ENCODE assay signal across 16 cellular contexts in genomic region chr11:17649696-17650600, GRCh38.
DNase-seq lines count a peak whose midpoint lies in the region; ATAC-seq, FAIRE-seq and TF ChIP-seq lines count a peak whose summit lies in the region.
"Had no signal": no experiment of that assay in that cellular context is flagged by ENCODE, and none has a peak within 500 bp of the region (broad histone marks: within the 10 kb centered on the region; RNA-seq: fewer than 3 reads in every experiment).

No MANE protein-coding gene starts in this region.

- TF ChIP-seq POLR2A in HepG2 (IDR thresholded peaks at IDR 0.05; ENCODE audit: insufficient read depth in 1 of 2, low read depth in 2 of 2, low read length in 2 of 2) (no peak), right lobe of liver (IDR thresholded peaks at IDR 0.05) (no peak), prostate gland (IDR thresholded peaks at IDR 0.05) (no peak)

- BruUV-seq in HepG2 (replicated peaks; lab: Mats Ljungman, UMichigan): no TSS peak

- in situ Hi-C loops in HepG2 (cut with HindIII; ENCODE audit: extremely low pct_ligation_motif_present, low pct_unique_long_range_greater_than_20kb): no loop called here

- intact Hi-C loops in HepG2 (cut with micrococcal nuclease; ENCODE audit: unreplicated experiment): no loop called here
- intact Hi-C loops in right lobe of liver (cut with DNase I): no loop called here
- intact Hi-C loops in prostate gland (cut with DNase I): no loop called here
- intact Hi-C loops in heart right ventricle (cut with DNase I): no loop called here

- H4K20me1 ChIP-seq in HepG2 (ENCODE audit: insufficient read depth, low read length): no peaks in the 10 kb centered on the region

- 16% methylated on average over 12 of the region's 12 CpGs for WGBS in HepG2 (ENCODE audit: low lambda C conversion rate)
- WGBS in right lobe of liver (ENCODE audit: insufficient coverage, low coverage, low lambda C conversion rate, missing lambda C conversion rate): 18% methylated on average over 9 of the region's 12 CpGs
- 17% methylated on average over 12 of the region's 12 CpGs for WGBS in prostate gland
- WGBS in heart right ventricle, 2 donors: 25 to 33% methylated on average over 12 of the region's 12 CpGs

- H3K27me3 ChIP-seq in HepG2 (ENCODE audit: control insufficient read depth in 1 of 2, insufficient read depth in 2 of 2, low read length in 2 of 2) (peaks cover 3 to 49% of the 10 kb centered on the region in 2 experiments; a peak in 4 of 5 replicates), right lobe of liver (no peaks in the 10 kb centered on the region), RWPE2 (ENCODE audit: insufficient read depth, poor library complexity, severe bottlenecking) (no peaks in the 10 kb centered on the region), prostate gland (replicated peaks; ENCODE audit: insufficient read depth) (peaks cover 3% of the 10 kb centered on the region), heart right ventricle (peaks cover 0 to 42% (median 21%) of the 10 kb centered on the region in 7 donors)

- FAIRE-seq in HepG2 (lab: Jason Lieb, UNC): no peak
- FAIRE-seq: A549 had no signal

- no peaks in the 10 kb centered on the region for H3K9me3 ChIP-seq in HepG2 (ENCODE audit: low read length)
- no peaks in the 10 kb centered on the region for H3K9me3 ChIP-seq in right lobe of liver
- no peaks in the 10 kb centered on the region for H3K9me3 ChIP-seq in RWPE2 (ENCODE audit: severe bottlenecking)
- no peaks in the 10 kb centered on the region for H3K9me3 ChIP-seq in prostate gland
- H3K9me3 ChIP-seq in heart right ventricle: peaks cover 0 to 24% (median 0%) of the 10 kb centered on the region in 11 donors
- H3K9me3 ChIP-seq: SJSA1 had no signal

- no peak overlapping the region for H2AFZ ChIP-seq in HepG2 (ENCODE audit: low read length)

- CTCF ChIA-PET in HepG2 (lab: Yijun Ruan, JAX; ENCODE audit: low intra/inter-chr PET ratio, low total read pairs): no interaction called here

- H3K9ac ChIP-seq in HepG2 (ENCODE audit: insufficient read depth, low read depth, low read length): no peak overlapping the region

- TF ChIP-seq EP300 in HepG2 (IDR thresholded peaks at IDR 0.05; ENCODE audit: low read depth in 2 of 2, low read length in 2 of 2) (no peak), HepG2 (CRISPR knock-in tag; IDR thresholded peaks at IDR 0.05; ENCODE audit: borderline replicate concordance) (no peak)

- no peak overlapping the region for H3K4me3 ChIP-seq in HepG2 (replicated peaks in 1 of 3; ENCODE audit: insufficient read depth in 1 of 3, low read depth in 2 of 3, low read length in 3 of 3)
- H3K4me3 ChIP-seq in right lobe of liver: no peak overlapping the region
- H3K4me3 ChIP-seq in RWPE2 (ENCODE audit: severe bottlenecking): no peak overlapping the region
- no peak overlapping the region for H3K4me3 ChIP-seq in prostate gland
- no peak overlapping the region for H3K4me3 ChIP-seq in heart right ventricle
- H3K4me3 ChIP-seq: A549, SJSA1 had no signal

- H3K27ac ChIP-seq in HepG2 (ENCODE audit: extremely low read length, insufficient read depth, low read length): no peak overlapping the region
- no peak overlapping the region for H3K27ac ChIP-seq in right lobe of liver
- H3K27ac ChIP-seq in RWPE2 (ENCODE audit: poor library complexity, severe bottlenecking): no peak overlapping the region
- H3K27ac ChIP-seq in prostate gland: no peak overlapping the region
- H3K27ac ChIP-seq in heart right ventricle: no peak overlapping the region
- H3K27ac ChIP-seq: A549, SJSA1 had no signal

- TF ChIP-seq RAD21 in HepG2 (CRISPR knock-in tag; IDR thresholded peaks at IDR 0.05): no peak

- no peaks in the 10 kb centered on the region for H3K79me2 ChIP-seq in HepG2 (ENCODE audit: insufficient read depth, low read length)

- POLR2A ChIA-PET in HepG2 (lab: Yijun Ruan, JAX): no interaction called here

- peaks cover 13% of the 10 kb centered on the region for H3K4me1 ChIP-seq in HepG2 (ENCODE audit: insufficient read depth, low read length)
- no peaks in the 10 kb centered on the region for H3K4me1 ChIP-seq in right lobe of liver
- no peaks in the 10 kb centered on the region for H3K4me1 ChIP-seq in RWPE2 (ENCODE audit: insufficient read depth, poor library complexity, severe bottlenecking)
- H3K4me1 ChIP-seq in prostate gland (replicated peaks): no peaks in the 10 kb centered on the region
- H3K4me1 ChIP-seq in heart right ventricle: no peaks in the 10 kb centered on the region
- H3K4me1 ChIP-seq: A549, Caco-2, SJSA1 had no signal

- TF ChIP-seq CTCF in HepG2 (CRISPR knock-in tag; IDR thresholded peaks at IDR 0.05): no peak
- TF ChIP-seq CTCF in right lobe of liver (IDR thresholded peaks at IDR 0.05): no peak
- TF ChIP-seq CTCF in RWPE2 (IDR thresholded peaks at IDR 0.05; ENCODE audit: poor library complexity, severe bottlenecking): no peak
- TF ChIP-seq CTCF in prostate gland (IDR thresholded peaks at IDR 0.05): no peak
- no peak for TF ChIP-seq CTCF in heart right ventricle (IDR thresholded peaks at IDR 0.05)

- no peaks in the 10 kb centered on the region for H3K36me3 ChIP-seq in HepG2 (replicated peaks in 1 of 2; ENCODE audit: control insufficient read depth in 1 of 2, insufficient read depth in 2 of 2, low read length in 2 of 2)
- no peaks in the 10 kb centered on the region for H3K36me3 ChIP-seq in right lobe of liver
- H3K36me3 ChIP-seq in RWPE2 (ENCODE audit: low read depth): no peaks in the 10 kb centered on the region
- no peaks in the 10 kb centered on the region for H3K36me3 ChIP-seq in prostate gland
- no peaks in the 10 kb centered on the region for H3K36me3 ChIP-seq in heart right ventricle
- H3K36me3 ChIP-seq: SJSA1 had no signal

- 0 out of 2 replicates have a peak overlapping the region, but pooled peaks have one; percentile 13 for H3K4me2 ChIP-seq in HepG2 (ENCODE audit: low read depth, low read length)
- H3K4me2 ChIP-seq: A549 had no signal

- peak; percentile 63 for ATAC-seq in HepG2
- no peak for ATAC-seq in right lobe of liver
- ATAC-seq in RWPE2 (ENCODE audit: low read depth): peak; percentile 56; the same call in 1 of the 3 replicates
- ATAC-seq in heart right ventricle: no peak
- no peak for ATAC-seq in GM18870 (IDR thresholded peaks at IDR 0.05; ENCODE audit: unreplicated experiment)
- ATAC-seq: A549; activated CD8-positive, alpha-beta T cell treated with anti-CD3 and anti-CD28 coated beads for 36 hours had no signal

- DNase-seq in HepG2 (ENCODE audit: low spot score) (peak; percentile 44), right lobe of liver (no peak), RWPE2 (ENCODE audit: low spot score) (no peak), foreskin melanocyte (peak; percentile 82), AML-193 (lab: John Stamatoyannopoulos, UW) (no peak), prostate gland (ENCODE audit: low spot score) (no peak), heart right ventricle (no peak)
- DNase-seq: activated CD8-positive, alpha-beta T cell treated with anti-CD3 and anti-CD28 coated beads for 36 hours; Caco-2; glutamatergic neuron; islet precursor cell; NCI-H1092 treated with DMSO at 0.1 percent for 48 hours; occipital lobe had no signal

TF ChIP-seq in HepG2, 621 proteins besides CTCF, POLR2A, EP300 and RAD21 (continues in another document):
- TF ChIP-seq SOX13 (IDR thresholded peaks at IDR 0.05) (no peak), SOX13 (CRISPR knock-in tag; conservative IDR thresholded peaks at IDR 0.05 in 1 of 2, IDR thresholded peaks at IDR 0.05 in 1 of 2) (peak in 1 of 2 experiments; percentile 62; a peak in 2 of 4 replicates), SOX6 (IDR thresholded peaks at IDR 0.05) (no peak), SOX6 (CRISPR knock-in tag; IDR thresholded peaks at IDR 0.05) (peak; percentile 83), FOSL2 (CRISPR knock-in tag; IDR thresholded peaks at IDR 0.05) (0 out of 2 replicates have a peak, but pooled peaks have one; percentile 51), ARID5B (CRISPR knock-in tag; IDR thresholded peaks at IDR 0.05) (peak; percentile 15; the same call in 1 of the 2 replicates), XRCC5 (optimal IDR thresholded peaks at IDR 0.05; ENCODE audit: low read length) (peak; percentile 16), POLR2AphosphoS5 (IDR thresholded peaks at IDR 0.05; ENCODE audit: low read depth, low read length) (no peak), ZNF441 (CRISPR knock-in tag; IDR thresholded peaks at IDR 0.05; ENCODE audit: borderline replicate concordance) (no peak), SUZ12 (IDR thresholded peaks at IDR 0.05; ENCODE audit: low read depth, low read length) (no peak), SOX5 (CRISPR knock-in tag; IDR thresholded peaks at IDR 0.05; ENCODE audit: borderline replicate concordance) (peak; percentile 42; the same call in 1 of the 2 replicates), ONECUT2 (CRISPR knock-in tag; IDR thresholded peaks at IDR 0.05) (peak; percentile 70), RCOR2 (CRISPR knock-in tag; IDR thresholded peaks at IDR 0.05) (no peak), TBP (CRISPR knock-in tag; IDR thresholded peaks at IDR 0.05) (no peak)

Comparison
In these comparisons a context has a peak if more than half of its experiments do, and no peak if none do; other contexts are left out.
1. ATAC-seq: peak in HepG2 (single experiment) and RWPE2 (single experiment); none in right lobe of liver (0 of 4), heart right ventricle (0 of 8) and GM18870 (single experiment).
2. DNase-seq: peak in HepG2 (single experiment) and foreskin melanocyte (single experiment); none in right lobe of liver (0 of 3), RWPE2 (single experiment), AML-193 (0 of 2), prostate gland (single experiment) and heart right ventricle (0 of 2).